In the genomic region with DNA sequence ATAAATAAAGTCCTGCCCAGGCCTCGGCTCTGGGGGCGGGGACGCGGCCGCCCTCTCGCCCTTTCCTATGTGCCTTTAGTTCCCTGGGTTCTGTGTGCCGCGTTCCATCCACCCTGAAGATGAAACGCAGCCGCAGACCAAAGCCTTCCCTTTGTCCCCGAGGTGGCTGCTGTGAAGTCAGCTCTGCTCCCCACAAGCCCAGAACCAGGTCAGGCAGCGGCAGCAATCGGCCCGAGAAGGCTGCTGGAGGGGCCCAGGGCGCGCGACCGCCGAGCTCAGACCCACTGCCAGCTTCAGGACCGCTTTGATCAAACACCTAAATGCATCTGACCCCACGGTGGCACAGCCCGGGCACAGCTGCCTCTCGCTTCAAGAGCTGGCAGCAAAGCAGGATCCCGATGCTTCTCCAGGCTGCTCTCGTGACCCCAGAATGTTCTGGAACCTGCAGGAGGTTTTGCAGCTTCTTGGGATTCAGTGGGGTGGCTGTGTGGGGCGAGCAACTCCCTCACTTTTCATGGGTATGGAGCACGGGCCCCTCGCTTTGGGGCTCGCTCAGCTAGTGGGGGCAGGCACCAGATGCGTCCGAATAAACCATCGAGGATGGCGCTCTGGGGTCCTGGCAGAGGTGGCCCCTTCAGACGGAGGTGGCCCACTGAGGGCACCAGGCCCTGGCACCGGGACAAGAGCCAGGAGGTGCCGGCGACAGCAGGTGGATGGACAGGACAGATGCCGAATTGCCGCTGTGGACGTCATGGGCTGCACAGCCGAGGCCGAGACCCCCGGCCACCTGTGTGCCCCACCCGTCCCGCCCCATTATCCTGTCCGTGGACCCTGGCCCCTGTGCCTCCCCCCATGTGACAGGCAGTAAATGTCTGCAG, we compare ENCODE assay signal across 22 cellular contexts. TPM values are rescaled to one million over a fixed set of nuclear protein-coding genes. Genes with fewer than 3 reads are reported as not detected.
DNase-seq lines count a peak whose midpoint lies in the region; ATAC-seq, FAIRE-seq and TF ChIP-seq lines count a peak whose summit lies in the region.
"Had no signal": no experiment of that assay in that cellular context is flagged by ENCODE, and none has a peak within 500 bp of the region (broad histone marks: within the 10 kb centered on the region; RNA-seq: fewer than 3 reads in every experiment).

No MANE protein-coding gene starts in this region.

- peaks cover 0 to 12% (median 0%) of the 10 kb centered on the region in 11 donors for H3K9me3 Mint-ChIP-seq in naive thymus-derived CD4-positive, alpha-beta T cell
- peaks cover 4 to 15% of the 10 kb centered on the region in 2 donors for H3K9me3 Mint-ChIP-seq in stimulated activated naive CD8-positive, alpha-beta T cell treated with anti-CD3 and anti-CD28 coated beads, Interleukin-15, amount 100 ng/mL, for 72 hours

- 92% methylated on average over 37 of the region's 46 CpGs; no CpG with 5 or more reads in 1 of the 2 experiments for WGBS in H1 (ENCODE audit: extremely low coverage in 1 of 2, insufficient coverage in 1 of 2, insufficient read length in 1 of 2, insufficient replicate concordance in 2 of 2, low coverage in 1 of 2, low lambda C conversion rate in 2 of 2, missing lambda C conversion rate in 1 of 2), 2 experiments
- 38% methylated on average over 34 of the region's 46 CpGs for WGBS in HepG2 (ENCODE audit: low lambda C conversion rate)

- H3K9ac ChIP-seq in H1 (replicated peaks in 1 of 4; ENCODE audit: extremely low read depth in 1 of 4, low read depth in 3 of 4, low read length in 3 of 4) (no peak overlapping the region), HepG2 (ENCODE audit: insufficient read depth, low read depth, low read length) (no peak overlapping the region)
- H3K9ac ChIP-seq: BLaER1, GM23248 had no signal

- H3K4ac ChIP-seq in H1 (replicated peaks; ENCODE audit: insufficient read length, low read depth, low read length), result no peak overlapping the region

- H3K23me2 ChIP-seq in H1 (ENCODE audit: low read depth, low read length), result no peaks in the 10 kb centered on the region

- peaks cover 0 to 3% (median 0%) of the 10 kb centered on the region in 5 donors for H3K27me3 Mint-ChIP-seq in naive thymus-derived CD4-positive, alpha-beta T cell
- no peaks in the 10 kb centered on the region for H3K27me3 Mint-ChIP-seq in stimulated activated naive CD8-positive, alpha-beta T cell treated with anti-CD3 and anti-CD28 coated beads, Interleukin-15, amount 100 ng/mL, for 72 hours

- H2AFZ ChIP-seq in H1 (ENCODE audit: low read length), result no peak overlapping the region
- no peak overlapping the region for H2AFZ ChIP-seq in HepG2 (ENCODE audit: low read length)
- H2AFZ ChIP-seq: GM23248 had no signal

- no peak overlapping the region for H3K56ac ChIP-seq in H1 (replicated peaks; ENCODE audit: insufficient read length, low read depth, low read length)

- H3K9me3 ChIP-seq in left ventricle myocardium inferior (replicated peaks) (no peaks in the 10 kb centered on the region), H1 (ENCODE audit: insufficient read depth in 2 of 2, low read depth in 1 of 2, low read length in 1 of 2) (peaks cover 0 to 8% of the 10 kb centered on the region in 2 experiments; a peak in 2 of 4 replicates), HepG2 (ENCODE audit: low read length) (no peaks in the 10 kb centered on the region)
- no peaks in the 10 kb centered on the region for H3K9me3 ChIP-seq in naive thymus-derived CD4-positive, alpha-beta T cell (ENCODE audit: control insufficient read depth in 2 of 3, low read length in 3 of 3)
- H3K9me3 ChIP-seq: BLaER1 had no signal

- no peaks in the 10 kb centered on the region for H3K79me2 ChIP-seq in H1 (ENCODE audit: control insufficient read depth in 1 of 2, insufficient read depth in 2 of 2, low read length in 2 of 2)
- no peaks in the 10 kb centered on the region for H3K79me2 ChIP-seq in HepG2 (ENCODE audit: insufficient read depth, low read length)

- no peak overlapping the region for H2AK5ac ChIP-seq in H1 (ENCODE audit: low read depth, low read length)

- ATAC-seq in Right ventricle myocardium inferior (no peak), HepG2 (no peak), HG03442 (IDR thresholded peaks at IDR 0.05; ENCODE audit: unreplicated experiment) (no peak)
- ATAC-seq in naive thymus-derived CD4-positive, alpha-beta T cell, result no peak
- no peak for ATAC-seq in stimulated activated naive CD8-positive, alpha-beta T cell treated with anti-CD3 and anti-CD28 coated beads, Interleukin-15, amount 100 ng/mL, for 72 hours

- 0 out of 2 replicates have a peak overlapping the region, but pooled peaks have one; percentile 16 for H2BK15ac ChIP-seq in H1 (ENCODE audit: low read length)

- no peak overlapping the region for H2BK120ac ChIP-seq in H1 (replicated peaks; ENCODE audit: low read depth, low read length)

- no peak overlapping the region for H3K23ac ChIP-seq in H1 (ENCODE audit: insufficient read length)

- TF ChIP-seq CTCF in left ventricle myocardium inferior (IDR thresholded peaks at IDR 0.05; ENCODE audit: borderline replicate concordance) (no peak), H1 (IDR thresholded peaks at IDR 0.05; ENCODE audit: control extremely low read depth in 1 of 3, insufficient read depth in 1 of 3, low read depth in 1 of 3, low read length in 3 of 3) (no peak), HepG2 (CRISPR knock-in tag; IDR thresholded peaks at IDR 0.05) (no peak)

- no peak overlapping the region for H4K5ac ChIP-seq in H1 (ENCODE audit: insufficient read length, low read depth, low read length)

- no peak overlapping the region for H2BK12ac ChIP-seq in H1 (ENCODE audit: low read depth, low read length)

- H4K8ac ChIP-seq in H1 (ENCODE audit: extremely low read depth, insufficient read depth, low read length), result no peak overlapping the region; the same call in 1 of the 2 replicates

- no peak overlapping the region for H3K27ac Mint-ChIP-seq in naive thymus-derived CD4-positive, alpha-beta T cell
- H3K27ac Mint-ChIP-seq in stimulated activated naive CD8-positive, alpha-beta T cell treated with anti-CD3 and anti-CD28 coated beads, Interleukin-15, amount 100 ng/mL, for 72 hours, result no peak overlapping the region
- H3K27ac Mint-ChIP-seq: CD14-positive monocyte had no signal

- POLR2A ChIA-PET in H1 (lab: Charles Lee; ENCODE audit: partially characterized antibody) (no interaction called here), HepG2 (lab: Yijun Ruan, JAX) (no interaction called here)
- POLR2A ChIA-PET in naive thymus-derived CD4-positive, alpha-beta T cell (lab: Charles Lee), result no interaction called here

- H3K4me3 Mint-ChIP-seq in naive thymus-derived CD4-positive, alpha-beta T cell, result no peak overlapping the region
- no peak overlapping the region for H3K4me3 Mint-ChIP-seq in stimulated activated naive CD8-positive, alpha-beta T cell treated with anti-CD3 and anti-CD28 coated beads, Interleukin-15, amount 100 ng/mL, for 72 hours
- H3K4me3 Mint-ChIP-seq: CD14-positive monocyte; CD4-positive, alpha-beta memory T cell had no signal

- no peaks in the 10 kb centered on the region for H3K4me1 Mint-ChIP-seq in naive thymus-derived CD4-positive, alpha-beta T cell
- H3K4me1 Mint-ChIP-seq in stimulated activated naive CD8-positive, alpha-beta T cell treated with anti-CD3 and anti-CD28 coated beads, Interleukin-15, amount 100 ng/mL, for 72 hours, result no peaks in the 10 kb centered on the region
- H3K4me1 Mint-ChIP-seq: CD14-positive monocyte; CD4-positive, alpha-beta memory T cell had no signal

- H3K36me3 Mint-ChIP-seq in naive thymus-derived CD4-positive, alpha-beta T cell, result peaks cover 0 to 3% (median 0%) of the 10 kb centered on the region in 5 donors
- H3K36me3 Mint-ChIP-seq: CD14-positive monocyte; CD4-positive, alpha-beta memory T cell had no signal

- BruUV-seq in HepG2 (replicated peaks; lab: Mats Ljungman, UMichigan), result no TSS peak

- DNase-seq in Right ventricle myocardium inferior (ENCODE audit: missing footprints), result peak; percentile 44
- no peak for DNase-seq in left ventricle myocardium inferior
- DNase-seq in H1 (ENCODE audit: low read depth in 1 of 2, low spot score in 2 of 2), result no peak
- no peak for DNase-seq in HepG2 (ENCODE audit: low spot score)
- DNase-seq in naive thymus-derived CD4-positive, alpha-beta T cell, result no peak
- DNase-seq in stimulated activated naive CD8-positive, alpha-beta T cell treated with anti-CD3 and anti-CD28 coated beads, Interleukin-15, amount 100 ng/mL, for 72 hours, result no peak
- DNase-seq: 8988T; CD4-positive, alpha-beta memory T cell; DMS153; DMS79; GDM1; GM23248; HCEC 1CT had no signal

- peaks cover 0 to 2% of the 10 kb centered on the region in 2 experiments for H4K20me1 ChIP-seq in H1 (replicated peaks in 1 of 2; ENCODE audit: control insufficient read depth in 1 of 2, insufficient read depth in 2 of 2, low read length in 2 of 2)
- H4K20me1 ChIP-seq in HepG2 (ENCODE audit: insufficient read depth, low read length), result no peaks in the 10 kb centered on the region; the same call in 1 of the 2 replicates

- TF ChIP-seq RAD21 in H1 (IDR thresholded peaks at IDR 0.05 in 1 of 2, conservative IDR thresholded peaks at IDR 0.05 in 1 of 2; ENCODE audit: low read depth in 2 of 2, low read length in 2 of 2), result no peak
- TF ChIP-seq RAD21 in HepG2 (CRISPR knock-in tag; IDR thresholded peaks at IDR 0.05), result no peak

- H3K27me3 ChIP-seq in left ventricle myocardium inferior (ENCODE audit: low read depth) (peaks cover 38% of the 10 kb centered on the region), H1 (replicated peaks in 1 of 4; ENCODE audit: control insufficient read depth in 3 of 4, extremely low read depth in 1 of 4, insufficient read depth in 3 of 4, low read length in 3 of 4) (no peaks in the 10 kb centered on the region), HepG2 (ENCODE audit: control insufficient read depth in 1 of 2, insufficient read depth in 2 of 2, low read length in 2 of 2) (peaks cover 14 to 53% of the 10 kb centered on the region in 2 experiments)
- no peaks in the 10 kb centered on the region for H3K27me3 ChIP-seq in naive thymus-derived CD4-positive, alpha-beta T cell (ENCODE audit: control insufficient read depth in 2 of 2, insufficient read depth in 2 of 2, low read length in 2 of 2)

- TF ChIP-seq POLR2A in H1 (IDR thresholded peaks at IDR 0.05; ENCODE audit: control extremely low read depth in 1 of 2, low read depth in 2 of 2, low read length in 2 of 2) (no peak), HepG2 (IDR thresholded peaks at IDR 0.05; ENCODE audit: insufficient read depth in 1 of 2, low read depth in 2 of 2, low read length in 2 of 2) (no peak)

- no peaks in the 10 kb centered on the region for H3K36me3 ChIP-seq in left ventricle myocardium inferior
- H3K36me3 ChIP-seq in H1 (ENCODE audit: control insufficient read depth in 2 of 4, insufficient read depth in 4 of 4, low read length in 3 of 4), result no peaks in the 10 kb centered on the region
- no peaks in the 10 kb centered on the region for H3K36me3 ChIP-seq in HepG2 (replicated peaks in 1 of 2; ENCODE audit: control insufficient read depth in 1 of 2, insufficient read depth in 2 of 2, low read length in 2 of 2)
- no peaks in the 10 kb centered on the region for H3K36me3 ChIP-seq in naive thymus-derived CD4-positive, alpha-beta T cell (ENCODE audit: control insufficient read depth in 2 of 3, insufficient read depth in 3 of 3, low read length in 3 of 3)
- H3K36me3 ChIP-seq: BLaER1 had no signal

- H4K91ac ChIP-seq in H1 (replicated peaks; ENCODE audit: insufficient read length, low read length), result no peak overlapping the region

- no peak overlapping the region for H3K14ac ChIP-seq in H1 (ENCODE audit: insufficient read length)

- FAIRE-seq in H1 (lab: Jason Lieb, UNC) (no peak), HepG2 (lab: Jason Lieb, UNC) (no peak)
- FAIRE-seq: GM12892, GM18507, H54 had no signal

- CTCF ChIA-PET in H1 (lab: Charles Lee; ENCODE audit: partially characterized antibody), result interaction anchor here (0.8 to 5.0 kb wide), 8 partner anchors 13 to 124 kb away, joined by 3 to 33 read pairs (median 4); no protein-coding TSS in a partner anchor
- CTCF ChIA-PET in HepG2 (lab: Yijun Ruan, JAX; ENCODE audit: low intra/inter-chr PET ratio, low total read pairs), result no interaction called here
- CTCF ChIA-PET in naive thymus-derived CD4-positive, alpha-beta T cell (lab: Charles Lee), result no interaction called here

- no peak overlapping the region for H2BK5ac ChIP-seq in H1 (ENCODE audit: low read depth, low read length)

- H3K18ac ChIP-seq in H1 (ENCODE audit: extremely low read depth, low read length), result no peak overlapping the region; the same call in 1 of the 2 replicates

- H3K27ac ChIP-seq in left ventricle myocardium inferior (replicated peaks), result no peak overlapping the region
- no peak overlapping the region for H3K27ac ChIP-seq in H1 (ENCODE audit: low read depth, low read length)
- no peak overlapping the region for H3K27ac ChIP-seq in HepG2 (ENCODE audit: extremely low read length, insufficient read depth, low read length)
- H3K27ac ChIP-seq in naive thymus-derived CD4-positive, alpha-beta T cell (ENCODE audit: low read depth, low read length), result no peak overlapping the region
- H3K27ac ChIP-seq: BLaER1, GM23248 had no signal

- TF ChIP-seq EP300 in H1 (IDR thresholded peaks at IDR 0.05; ENCODE audit: borderline replicate concordance in 1 of 2, low read depth in 2 of 2, low read length in 2 of 2), result no peak
- TF ChIP-seq EP300 in HepG2 (IDR thresholded peaks at IDR 0.05; ENCODE audit: low read depth in 2 of 2, low read length in 2 of 2), result no peak
- no peak for TF ChIP-seq EP300 in HepG2 (CRISPR knock-in tag; IDR thresholded peaks at IDR 0.05; ENCODE audit: borderline replicate concordance)

- intact Hi-C loops in Right ventricle myocardium inferior (cut with DNase I), result no loop called here
- intact Hi-C loops in left ventricle myocardium inferior (cut with micrococcal nuclease), result no loop called here
- intact Hi-C loops in HepG2 (cut with micrococcal nuclease; ENCODE audit: unreplicated experiment), result no loop called here
- intact Hi-C loops in naive thymus-derived CD4-positive, alpha-beta T cell (cut with micrococcal nuclease), result no loop called here

- H3K4me1 ChIP-seq in left ventricle myocardium inferior (peaks cover 45% of the 10 kb centered on the region), H1 (replicated peaks in 1 of 4; ENCODE audit: control insufficient read depth in 3 of 4, insufficient read depth in 4 of 4, low read length in 3 of 4) (peaks cover 0 to 11% (median 8%) of the 10 kb centered on the region in 4 experiments; a peak in 5 of 7 replicates), HepG2 (ENCODE audit: insufficient read depth, low read length) (no peaks in the 10 kb centered on the region)
- H3K4me1 ChIP-seq in naive thymus-derived CD4-positive, alpha-beta T cell (ENCODE audit: control insufficient read depth in 2 of 2, insufficient read depth in 2 of 2, low read length in 2 of 2), result no peaks in the 10 kb centered on the region

- in situ Hi-C loops in HepG2 (cut with HindIII; ENCODE audit: extremely low pct_ligation_motif_present, low pct_unique_long_range_greater_than_20kb), result no loop called here

- H3K79me1 ChIP-seq in H1 (ENCODE audit: low read depth, low read length), result no peaks in the 10 kb centered on the region

- no peak overlapping the region for H2BK20ac ChIP-seq in H1 (ENCODE audit: low read length)

- H3K4me3 ChIP-seq in left ventricle myocardium inferior (no peak overlapping the region), H1 (ENCODE audit: extremely low read depth in 1 of 4, insufficient read depth in 2 of 4, low read depth in 3 of 4, low read length in 4 of 4) (no peak overlapping the region), HepG2 (replicated peaks in 1 of 3; ENCODE audit: insufficient read depth in 1 of 3, low read depth in 2 of 3, low read length in 3 of 3) (no peak overlapping the region)
- no peak overlapping the region for H3K4me3 ChIP-seq in naive thymus-derived CD4-positive, alpha-beta T cell (ENCODE audit: low read length)
- H3K4me3 ChIP-seq: BLaER1, GM23248 had no signal

- H3K4me2 ChIP-seq in H1 (ENCODE audit: insufficient read depth in 1 of 2, low read depth in 2 of 2, low read length in 2 of 2) (no peak overlapping the region), HepG2 (ENCODE audit: low read depth, low read length) (no peak overlapping the region)
- H3K4me2 ChIP-seq: BLaER1 had no signal

RNA-seq across cellular contexts. Expression of gene CHRNA4, which starts 13.0 kb away (rescaled TPM):
- total RNA-seq in Right ventricle myocardium inferior (2.3 TPM), left ventricle myocardium inferior (0.38 TPM), HepG2 (2016; rRNA removed; fragmentation: Illumina TruSeq; extraction: Trizol) (not detected in 2 replicates)
- 2.7 and 5.7 TPM in 2 replicates for total RNA-seq in H1 (2021; fragmentation: NEBNext Ultra II Directional; extraction: Animal tissue kit (Norgen Biotek cat#: 25700))
- polyA plus RNA-seq in H1 (2011; rRNA removed) (4.3 and 5.0 TPM in 2 replicates), HepG2 (2011; rRNA removed) (not detected in 2 replicates)
- polyA plus RNA-seq in H1 (2011; cell fraction: cytosol; rRNA removed), result 1.8 TPM
- polyA plus RNA-seq in H1 (2011; cell fraction: nucleus; rRNA removed), result 4.9 TPM
- 2.0 to 4.0 TPM (median 2.5 TPM) in 4 replicates for polyA plus RNA-seq in H1 (2012, experiment 1 of 2)
- polyA plus RNA-seq in H1 (2012, experiment 2 of 2), result 1.6 TPM
- polyA plus RNA-seq in H1 (2013, experiment 1 of 2), result 4.1 TPM
- 3.8 TPM for polyA plus RNA-seq in H1 (2013, experiment 2 of 2)
- 5.6 and 11.1 TPM in 2 replicates for polyA minus RNA-seq in H1 (2011; rRNA and poly(A)+ RNA removed)
- polyA minus RNA-seq in H1 (2011; cell fraction: cytosol; rRNA and poly(A)+ RNA removed), result 8.4 TPM
- 4.4 TPM for polyA minus RNA-seq in H1 (2011; cell fraction: nucleus; rRNA and poly(A)+ RNA removed)
- not detected in 2 replicates for total RNA-seq in HepG2 (2016; cell fraction: cytosol; rRNA removed; fragmentation: Illumina TruSeq; extraction: Trizol; ENCODE audit: low read depth)
- not detected in 2 replicates for total RNA-seq in HepG2 (2016; cell fraction: insoluble cytoplasmic fraction; rRNA removed; fragmentation: Illumina TruSeq; extraction: Trizol)
- total RNA-seq in HepG2 (2016; cell fraction: membrane; rRNA removed; fragmentation: Illumina TruSeq; extraction: Trizol), result not detected in 2 replicates
- not detected in 2 replicates for total RNA-seq in HepG2 (2016; cell fraction: nucleus; rRNA removed; fragmentation: Illumina TruSeq; extraction: Trizol)
- 0.06 TPM in 1 of 2 replicates, not detected in the other for polyA plus RNA-seq in HepG2 (2011; cell fraction: cytosol; rRNA removed)
- 0.10 and 0.14 TPM in 2 replicates for polyA plus RNA-seq in HepG2 (2011; cell fraction: nucleus; rRNA removed)
- 0.11 TPM in 1 of 2 replicates, not detected in the other for polyA plus RNA-seq in HepG2 (2012)
- polyA plus RNA-seq in HepG2 (2016; cell fraction: cytosol; fragmentation: Illumina TruSeq; extraction: Trizol; ENCODE audit: low read depth), result not detected in 2 replicates
- not detected in 2 replicates for polyA plus RNA-seq in HepG2 (2016; cell fraction: insoluble cytoplasmic fraction; fragmentation: Illumina TruSeq; extraction: Trizol; ENCODE audit: low read depth)
- polyA plus RNA-seq in HepG2 (2016; cell fraction: membrane; fragmentation: Illumina TruSeq; extraction: Trizol; ENCODE audit: low read depth), result not detected in 2 replicates
- polyA plus RNA-seq in HepG2 (2016; cell fraction: nucleus; fragmentation: Illumina TruSeq; extraction: Trizol; ENCODE audit: insufficient read depth, low read depth), result not detected in 2 replicates
- polyA minus RNA-seq in HepG2 (2011; rRNA and poly(A)+ RNA removed; ENCODE audit: low replicate concordance), result not detected in 2 replicates
- polyA minus RNA-seq in HepG2 (2011; cell fraction: cytosol; rRNA and poly(A)+ RNA removed), result not detected in 2 replicates
- not detected in 2 replicates for polyA minus RNA-seq in HepG2 (2011; cell fraction: nucleus; rRNA and poly(A)+ RNA removed)
- total RNA-seq in naive thymus-derived CD4-positive, alpha-beta T cell, result not detected
- not detected for polyA plus RNA-seq in naive thymus-derived CD4-positive, alpha-beta T cell
- total RNA-seq: CD4-positive, alpha-beta memory T cell; Daoy; GM23248 had no signal
- polyA plus RNA-seq: AG04450; CD14-positive monocyte; CD4-positive, alpha-beta memory T cell; GM23248 had no signal

RNA-seq across cellular contexts. Expression of gene COL20A1, which starts 55.2 kb away (rescaled TPM):
- not detected for total RNA-seq in Right ventricle myocardium inferior
- not detected for total RNA-seq in left ventricle myocardium inferior
- 0.17 and 0.19 TPM in 2 replicates for total RNA-seq in H1 (2021; fragmentation: NEBNext Ultra II Directional; extraction: Animal tissue kit (Norgen Biotek cat#: 25700))
- 0.21 and 0.61 TPM in 2 replicates for polyA plus RNA-seq in H1 (2011; rRNA removed)
- polyA plus RNA-seq in H1 (2011; cell fraction: cytosol; rRNA removed), result 0.41 TPM
- 5.9 TPM for polyA plus RNA-seq in H1 (2011; cell fraction: nucleus; rRNA removed)
- polyA plus RNA-seq in H1 (2012, experiment 1 of 2), result 0.08 to 1.0 TPM (median 0.66 TPM) in 4 replicates
- 0.07 TPM for polyA plus RNA-seq in H1 (2012, experiment 2 of 2)
- polyA plus RNA-seq in H1 (2013, experiment 1 of 2), result 0.06 TPM
- polyA plus RNA-seq in H1 (2013, experiment 2 of 2), result 0.06 TPM
- polyA minus RNA-seq in H1 (2011; rRNA and poly(A)+ RNA removed), result 0.07 and 0.09 TPM in 2 replicates
- 0.37 TPM for polyA minus RNA-seq in H1 (2011; cell fraction: cytosol; rRNA and poly(A)+ RNA removed)
- 1.9 TPM for polyA minus RNA-seq in H1 (2011; cell fraction: nucleus; rRNA and poly(A)+ RNA removed)
- total RNA-seq in HepG2 (2016; rRNA removed; fragmentation: Illumina TruSeq; extraction: Trizol), result not detected in 2 replicates
- total RNA-seq in HepG2 (2016; cell fraction: cytosol; rRNA removed; fragmentation: Illumina TruSeq; extraction: Trizol; ENCODE audit: low read depth), result not detected in 2 replicates
- total RNA-seq in HepG2 (2016; cell fraction: insoluble cytoplasmic fraction; rRNA removed; fragmentation: Illumina TruSeq; extraction: Trizol), result not detected in 2 replicates
- not detected in 2 replicates for total RNA-seq in HepG2 (2016; cell fraction: membrane; rRNA removed; fragmentation: Illumina TruSeq; extraction: Trizol)
- not detected in 2 replicates for total RNA-seq in HepG2 (2016; cell fraction: nucleus; rRNA removed; fragmentation: Illumina TruSeq; extraction: Trizol)
- 0.03 TPM in 1 of 2 replicates, not detected in the other for polyA plus RNA-seq in HepG2 (2011; rRNA removed)
- polyA plus RNA-seq in HepG2 (2011; cell fraction: cytosol; rRNA removed), result 0.03 TPM in 1 of 2 replicates, not detected in the other
- polyA plus RNA-seq in HepG2 (2011; cell fraction: nucleus; rRNA removed), result 0.09 and 0.14 TPM in 2 replicates
- not detected in 2 replicates for polyA plus RNA-seq in HepG2 (2012)
- not detected in 2 replicates for polyA plus RNA-seq in HepG2 (2016; cell fraction: cytosol; fragmentation: Illumina TruSeq; extraction: Trizol; ENCODE audit: low read depth)
- not detected in 2 replicates for polyA plus RNA-seq in HepG2 (2016; cell fraction: insoluble cytoplasmic fraction; fragmentation: Illumina TruSeq; extraction: Trizol; ENCODE audit: low read depth)
- polyA plus RNA-seq in HepG2 (2016; cell fraction: membrane; fragmentation: Illumina TruSeq; extraction: Trizol; ENCODE audit: low read depth), result not detected in 2 replicates
- polyA plus RNA-seq in HepG2 (2016; cell fraction: nucleus; fragmentation: Illumina TruSeq; extraction: Trizol; ENCODE audit: insufficient read depth, low read depth), result not detected in 2 replicates
- polyA minus RNA-seq in HepG2 (2011; rRNA and poly(A)+ RNA removed; ENCODE audit: low replicate concordance), result not detected in 2 replicates
- polyA minus RNA-seq in HepG2 (2011; cell fraction: cytosol; rRNA and poly(A)+ RNA removed), result not detected in 2 replicates
- under 0.01 and 0.12 TPM in 2 replicates for polyA minus RNA-seq in HepG2 (2011; cell fraction: nucleus; rRNA and poly(A)+ RNA removed)
- total RNA-seq in naive thymus-derived CD4-positive, alpha-beta T cell, result under 1 TPM in 1 of 5 experiments, not detected in 4; 0.08 TPM
- polyA plus RNA-seq in naive thymus-derived CD4-positive, alpha-beta T cell, result not detected
- total RNA-seq: A673, GM23248 had no signal
- polyA plus RNA-seq: AG04450; CD14-positive monocyte; CD4-positive, alpha-beta memory T cell; GM23248 had no signal
